ENCODE assay signal across 1 cellular context in the genomic region with DNA sequence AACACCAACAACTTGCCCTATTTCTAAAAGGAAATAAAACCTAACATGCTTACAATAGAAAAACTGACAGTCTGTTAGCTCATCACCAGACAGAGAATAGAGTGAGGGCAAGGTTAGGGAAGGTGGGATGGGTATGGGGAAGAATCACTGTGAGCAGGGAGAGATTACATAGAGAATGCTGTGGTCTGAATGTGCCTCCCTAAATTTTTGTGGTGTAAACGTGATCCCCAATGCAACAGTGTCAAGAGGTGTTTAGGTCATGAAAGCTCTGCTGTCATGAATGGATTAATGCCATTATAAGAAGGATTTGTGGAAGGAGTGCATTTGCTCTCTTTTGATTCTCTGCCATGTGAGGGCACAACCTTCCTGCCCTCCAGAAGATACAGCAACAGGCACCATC.
TF ChIP-seq lines count a peak whose summit lies in the region.

No MANE protein-coding gene starts in this region.

TF ChIP-seq in H1, 55 proteins besides CTCF, POLR2A, EP300 and RAD21:
- no peak for TF ChIP-seq ASH2L (IDR thresholded peaks at IDR 0.05; ENCODE audit: low read length)
TF ChIP-seq in H1: peak in this region for 0.
